15 cellular contexts compared by ENCODE assay signal in the genomic region with DNA sequence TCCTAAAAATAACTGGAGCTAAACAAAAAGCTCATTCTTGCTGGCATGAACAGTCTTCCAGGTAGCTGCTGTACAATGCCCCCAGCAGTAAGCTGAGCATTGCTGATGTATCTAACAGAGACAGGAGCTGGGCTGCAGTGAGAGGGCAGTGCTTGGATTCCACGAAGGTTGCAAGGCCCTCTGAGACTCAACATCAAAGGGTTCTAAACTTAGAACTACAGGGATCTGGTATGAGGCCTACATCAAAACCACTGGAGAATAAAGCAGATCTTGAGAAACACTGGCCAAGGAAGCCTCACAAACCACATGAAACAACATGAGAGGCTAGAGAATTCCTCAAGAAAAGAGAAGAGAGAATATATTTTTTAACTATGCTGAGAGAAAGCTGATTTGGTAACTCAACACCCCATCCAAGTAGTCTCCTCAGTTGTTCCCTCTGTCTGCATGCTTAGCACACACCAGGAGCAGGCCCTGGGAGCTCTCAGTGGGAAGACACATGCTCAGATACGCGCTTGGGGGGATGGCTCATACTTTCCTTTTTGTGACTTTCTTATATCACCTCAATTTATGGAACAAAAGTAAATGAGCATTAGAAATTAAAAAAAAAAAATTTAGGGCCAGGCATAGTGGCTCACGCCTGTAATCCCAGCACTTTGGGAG. TPM values are rescaled to one million over a fixed set of nuclear protein-coding genes. Genes with fewer than 3 reads are reported as not detected.
DNase-seq lines count a peak whose midpoint lies in the region; ATAC-seq and TF ChIP-seq lines count a peak whose summit lies in the region.
"Had no signal": no experiment of that assay in that cellular context is flagged by ENCODE, and none has a peak within 500 bp of the region (broad histone marks: within the 10 kb centered on the region; RNA-seq: fewer than 3 reads in every experiment).

No MANE protein-coding gene starts in this region.

- peaks cover 39% of the 10 kb centered on the region for H3K36me3 Mint-ChIP-seq in CD4-positive, CD25-positive, alpha-beta regulatory T cell
- peaks cover 3% of the 10 kb centered on the region for H3K36me3 Mint-ChIP-seq in neural crest cell (ENCODE audit: low read depth)

- intact Hi-C loops in mucosa of descending colon (cut with DNase I, micrococcal nuclease), result no loop called here

- no peak for DNase-seq in CD4-positive, CD25-positive, alpha-beta regulatory T cell
- DNase-seq in MV-4-11 (lab: John Stamatoyannopoulos, UW) (peak; percentile 80), neural crest cell (ENCODE audit: low read depth, low spot score) (no peak), mucosa of descending colon (no peak), DMS 273 (lab: John Stamatoyannopoulos, UW; ENCODE audit: unreplicated experiment) (no peak)
- DNase-seq in activated CD4-positive, CD25-positive, alpha-beta regulatory T cell (lab: John Stamatoyannopoulos, UW), result no peak
- DNase-seq: DMS79 treated with DMSO at 0.1 percent for 48 hours; effector CD4-positive, alpha-beta T cell; Kasumi-1; kidney glomerular epithelial cell; NK-92 treated with Interleukin-12 subunit alpha and Interleukin-12 subunit beta, amount 100 ng/mL, for 24 hours; stimulated activated CD4-positive, alpha-beta T cell treated with anti-CD3 and anti-CD28 coated beads, Interleukin-12 subunit alpha, Interleukin-12 subunit beta, amount 100 ng/mL, for 4 hours; tibial artery had no signal

- H3K9me3 Mint-ChIP-seq in CD4-positive, CD25-positive, alpha-beta regulatory T cell, result no peaks in the 10 kb centered on the region
- no peaks in the 10 kb centered on the region for H3K9me3 Mint-ChIP-seq in neural crest cell

- H3K27ac ChIP-seq in CD4-positive, CD25-positive, alpha-beta regulatory T cell (ENCODE audit: insufficient read depth, low read length, poor library complexity, severe bottlenecking), result no peak overlapping the region
- H3K27ac ChIP-seq in cingulate gyrus (ENCODE audit: low read depth, low read length), result peak overlapping the region; percentile 61

- no peak for TF ChIP-seq CTCF in neural crest cell (conservative IDR thresholded peaks at IDR 0.05)
- no peak for TF ChIP-seq CTCF in mucosa of descending colon (IDR thresholded peaks at IDR 0.05)

- H3K36me3 ChIP-seq in CD4-positive, CD25-positive, alpha-beta regulatory T cell (ENCODE audit: control insufficient read depth, insufficient read depth, low read length), result peaks cover 33% of the 10 kb centered on the region
- H3K36me3 ChIP-seq in mucosa of descending colon (ENCODE audit: low read depth), result no peaks in the 10 kb centered on the region

- H3K4me1 Mint-ChIP-seq in CD4-positive, CD25-positive, alpha-beta regulatory T cell, result peaks cover 22 to 48% (median 37%) of the 10 kb centered on the region in 4 donors
- peaks cover 42% of the 10 kb centered on the region for H3K4me1 Mint-ChIP-seq in neural crest cell

- H3K4me3 Mint-ChIP-seq in CD4-positive, CD25-positive, alpha-beta regulatory T cell, result peak overlapping the region in 1 of 4 donors; percentile 39
- no peak overlapping the region for H3K4me3 Mint-ChIP-seq in neural crest cell

- H3K27me3 ChIP-seq in CD4-positive, CD25-positive, alpha-beta regulatory T cell (ENCODE audit: control insufficient read depth, insufficient read depth, low read length), result no peaks in the 10 kb centered on the region
- H3K27me3 ChIP-seq: tibial artery had no signal

- H3K27ac Mint-ChIP-seq in CD4-positive, CD25-positive, alpha-beta regulatory T cell, result peak overlapping the region; percentile 21 to 53 (median 42)
- H3K27ac Mint-ChIP-seq in neural crest cell (ENCODE audit: unreplicated experiment), result peak overlapping the region; percentile 30

- no peak overlapping the region for H3K4me3 ChIP-seq in CD4-positive, CD25-positive, alpha-beta regulatory T cell (ENCODE audit: low read depth, low read length)
- H3K4me3 ChIP-seq in mucosa of descending colon, result no peak overlapping the region
- H3K4me3 ChIP-seq: tibial artery had no signal

- no peaks in the 10 kb centered on the region for H3K27me3 Mint-ChIP-seq in CD4-positive, CD25-positive, alpha-beta regulatory T cell
- H3K27me3 Mint-ChIP-seq in neural crest cell (ENCODE audit: low read depth), result no peaks in the 10 kb centered on the region

- ATAC-seq in CD4-positive, CD25-positive, alpha-beta regulatory T cell (ENCODE audit: low read depth in 2 of 2), result no peak
- ATAC-seq in mucosa of descending colon (no peak), GM19397 (IDR thresholded peaks at IDR 0.05; ENCODE audit: unreplicated experiment) (no peak)

- H3K9me3 ChIP-seq in CD4-positive, CD25-positive, alpha-beta regulatory T cell (ENCODE audit: control insufficient read depth in 2 of 2, low read length in 2 of 2), result no peaks in the 10 kb centered on the region
- H3K9me3 ChIP-seq in mucosa of descending colon, result no peaks in the 10 kb centered on the region
- H3K9me3 ChIP-seq: tibial artery had no signal

- peaks cover 4% of the 10 kb centered on the region for H3K4me1 ChIP-seq in CD4-positive, CD25-positive, alpha-beta regulatory T cell (ENCODE audit: control insufficient read depth, insufficient read depth, low read length, poor library complexity, severe bottlenecking)
- H3K4me1 ChIP-seq in mucosa of descending colon (ENCODE audit: low read depth), result peaks cover 3% of the 10 kb centered on the region

RNA-seq across cellular contexts. Expression of a gene that starts 27.7 kb away (rescaled TPM):
- total RNA-seq in CD4-positive, CD25-positive, alpha-beta regulatory T cell, result 15.7 TPM
- 1 to 10 TPM; 3.2 to 5.9 (median 5.1) TPM for polyA plus RNA-seq in CD4-positive, CD25-positive, alpha-beta regulatory T cell
- total RNA-seq in neural crest cell (14.8 and 17.0 TPM in 2 replicates), mucosa of descending colon (10 to 100 TPM in 1 of 3 donors, 1 to 10 TPM in 2; 5.3 to 13.9 (median 5.8) TPM)

RNA-seq across cellular contexts. Expression of a gene that starts 43.9 kb away (rescaled TPM):
- 1.8 TPM for total RNA-seq in CD4-positive, CD25-positive, alpha-beta regulatory T cell
- under 1 TPM; 0.22 to 0.37 (median 0.28) TPM for polyA plus RNA-seq in CD4-positive, CD25-positive, alpha-beta regulatory T cell
- 14.9 and 16.1 TPM in 2 replicates for total RNA-seq in neural crest cell
- 1 to 10 TPM in 1 of 3 donors, under 1 TPM in 2; 0.27 to 5.1 (median 0.29) TPM for total RNA-seq in mucosa of descending colon
